ENCODE assay signal across 24 cellular contexts in the genomic region with DNA sequence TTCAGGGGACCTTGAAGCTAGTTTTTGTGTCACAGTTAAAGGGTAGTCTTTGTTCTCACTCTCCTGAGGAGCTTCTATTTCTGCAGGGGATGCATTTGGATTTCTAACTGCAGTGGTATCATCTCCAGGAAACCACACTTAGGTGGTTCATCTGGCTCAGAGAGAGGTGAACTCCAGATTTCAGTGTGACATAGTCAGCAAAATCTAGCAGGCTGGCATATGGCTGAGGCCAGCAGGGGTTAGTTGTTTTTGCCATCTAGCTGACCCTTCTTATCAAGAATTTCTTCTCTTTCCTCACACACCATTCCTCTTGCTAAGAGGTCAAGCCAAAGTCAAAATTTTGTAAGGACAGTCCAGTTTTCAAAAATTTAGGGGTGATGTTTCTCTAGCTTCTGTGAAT.
A peak's percentile ranks its signal among the peaks of the same experiment; 100 is the strongest.
DNase-seq lines count a peak whose midpoint lies in the region; ATAC-seq, FAIRE-seq and TF ChIP-seq lines count a peak whose summit lies in the region.
"Had no signal": no experiment of that assay in that cellular context is flagged by ENCODE, and none has a peak within 500 bp of the region (broad histone marks: within the 10 kb centered on the region; RNA-seq: fewer than 3 reads in every experiment).

No MANE protein-coding gene starts in this region.

- H3K9me3 ChIP-seq in right lobe of liver: no peaks in the 10 kb centered on the region
- no peaks in the 10 kb centered on the region for H3K9me3 ChIP-seq in HepG2 (ENCODE audit: low read length)
- H3K9me3 ChIP-seq in parathyroid adenoma (ENCODE audit: control insufficient read depth, low read length): no peaks in the 10 kb centered on the region
- no peaks in the 10 kb centered on the region for H3K9me3 ChIP-seq in thyroid gland
- H3K9me3 ChIP-seq: A549; BE2C; BLaER1 treated with 17β-estradiol and CSF1 and Interleukin-3, amounts not matched to agents 10 nM and 100 nM; Caco-2 had no signal

- H3K4me1 ChIP-seq in right lobe of liver (peaks cover 0 to 27% (median 2%) of the 10 kb centered on the region in 4 donors), HepG2 (ENCODE audit: insufficient read depth, low read length) (peaks cover 15% of the 10 kb centered on the region), parathyroid adenoma (peaks cover 24% of the 10 kb centered on the region), thyroid gland (peaks cover 0 to 6% of the 10 kb centered on the region in 2 donors)
- H3K4me1 ChIP-seq: A549; BLaER1 treated with 17β-estradiol and CSF1 and Interleukin-3, amounts not matched to agents 10 nM and 100 nM had no signal

- no peak for TF ChIP-seq EP300 in HepG2 (IDR thresholded peaks at IDR 0.05; ENCODE audit: low read depth in 2 of 2, low read length in 2 of 2)
- no peak for TF ChIP-seq EP300 in HepG2 (CRISPR knock-in tag; IDR thresholded peaks at IDR 0.05; ENCODE audit: borderline replicate concordance)

- H3K4me2 ChIP-seq in HepG2 (ENCODE audit: low read depth, low read length): no peak overlapping the region
- H3K4me2 ChIP-seq in parathyroid adenoma (ENCODE audit: low read length): no peak overlapping the region
- H3K4me2 ChIP-seq: A549; BLaER1 treated with 17β-estradiol and CSF1 and Interleukin-3, amounts not matched to agents 10 nM and 100 nM had no signal

- H2AFZ ChIP-seq in HepG2 (ENCODE audit: low read length): no peak overlapping the region
- peak overlapping the region; percentile 19 for H2AFZ ChIP-seq in parathyroid adenoma
- H2AFZ ChIP-seq: GM23248 had no signal

- TF ChIP-seq POLR2A in right lobe of liver (IDR thresholded peaks at IDR 0.05) (no peak), HepG2 (IDR thresholded peaks at IDR 0.05; ENCODE audit: insufficient read depth in 1 of 2, low read depth in 2 of 2, low read length in 2 of 2) (no peak), thyroid gland (IDR thresholded peaks at IDR 0.05) (no peak)

- TF ChIP-seq RAD21 in HepG2 (CRISPR knock-in tag; IDR thresholded peaks at IDR 0.05): no peak

- H3K79me2 ChIP-seq in HepG2 (ENCODE audit: insufficient read depth, low read length) (no peaks in the 10 kb centered on the region), parathyroid adenoma (no peaks in the 10 kb centered on the region)

- H3K4me3 ChIP-seq in right lobe of liver (no peak overlapping the region), HepG2 (replicated peaks in 1 of 3; ENCODE audit: insufficient read depth in 1 of 3, low read depth in 2 of 3, low read length in 3 of 3) (no peak overlapping the region), parathyroid adenoma (ENCODE audit: low read depth, low read length) (no peak overlapping the region), thyroid gland (replicated peaks in 1 of 3) (no peak overlapping the region)
- H3K4me3 ChIP-seq: A549; BLaER1 treated with 17β-estradiol and CSF1 and Interleukin-3, amounts not matched to agents 10 nM and 100 nM; GM12878; GM23248 had no signal

- no peaks in the 10 kb centered on the region for H3K36me3 ChIP-seq in right lobe of liver
- H3K36me3 ChIP-seq in HepG2 (replicated peaks in 1 of 2; ENCODE audit: control insufficient read depth in 1 of 2, insufficient read depth in 2 of 2, low read length in 2 of 2): no peaks in the 10 kb centered on the region
- H3K36me3 ChIP-seq in parathyroid adenoma (ENCODE audit: control insufficient read depth, insufficient read depth, low read length): no peaks in the 10 kb centered on the region
- H3K36me3 ChIP-seq in thyroid gland: no peaks in the 10 kb centered on the region
- H3K36me3 ChIP-seq: BE2C; BLaER1 treated with 17β-estradiol and CSF1 and Interleukin-3, amounts not matched to agents 10 nM and 100 nM had no signal

- FAIRE-seq in HepG2 (lab: Jason Lieb, UNC): no peak
- FAIRE-seq: A549, GM12878, H1 had no signal

- peak; percentile 27 to 71 (median 52) for ATAC-seq in right lobe of liver
- no peak for ATAC-seq in HepG2
- ATAC-seq in left lobe of liver: peak; percentile 74
- ATAC-seq: A549, GM12878 had no signal

- DNase-seq in right lobe of liver: peak in 1 of 3 donors; percentile 48
- DNase-seq in HepG2 (ENCODE audit: low spot score): no peak
- peak; percentile 38 for DNase-seq in cerebellar cortex (ENCODE audit: low spot score)
- peak; percentile 47 for DNase-seq in left lobe of liver (ENCODE audit: low spot score)
- no peak for DNase-seq in activated CD4-positive, CD25-positive, alpha-beta regulatory T cell (lab: John Stamatoyannopoulos, UW)
- no peak for DNase-seq in thyroid gland
- DNase-seq in COR-L47 (lab: John Stamatoyannopoulos, UW): no peak
- DNase-seq: 8988T; ACHN; AML-193; BE2C; Caco-2; CD4-positive, alpha-beta memory T cell; DMS153; DND-41; GDM1; GM23248; H7; HCEC 1CT had no signal

- H3K9ac ChIP-seq in HepG2 (ENCODE audit: insufficient read depth, low read depth, low read length) (no peak overlapping the region), parathyroid adenoma (no peak overlapping the region)
- H3K9ac ChIP-seq: BLaER1 treated with 17β-estradiol and CSF1 and Interleukin-3, amounts not matched to agents 10 nM and 100 nM; GM23248 had no signal

- H3K27ac ChIP-seq in right lobe of liver: peak overlapping the region in 1 of 3 donors; percentile 19
- H3K27ac ChIP-seq in HepG2 (ENCODE audit: extremely low read length, insufficient read depth, low read length): no peak overlapping the region
- H3K27ac ChIP-seq in parathyroid adenoma: peak overlapping the region; percentile 15
- no peak overlapping the region for H3K27ac ChIP-seq in thyroid gland
- H3K27ac ChIP-seq: A549; BLaER1 treated with 17β-estradiol and CSF1 and Interleukin-3, amounts not matched to agents 10 nM and 100 nM; GM23248 had no signal

- H3K27me3 ChIP-seq in right lobe of liver: no peaks in the 10 kb centered on the region
- H3K27me3 ChIP-seq in HepG2 (ENCODE audit: control insufficient read depth in 1 of 2, insufficient read depth in 2 of 2, low read length in 2 of 2): no peaks in the 10 kb centered on the region
- H3K27me3 ChIP-seq in parathyroid adenoma (ENCODE audit: control insufficient read depth, insufficient read depth, low read length): no peaks in the 10 kb centered on the region
- no peaks in the 10 kb centered on the region for H3K27me3 ChIP-seq in thyroid gland
- H3K27me3 ChIP-seq: BE2C; BLaER1 treated with 17β-estradiol and CSF1 and Interleukin-3, amounts not matched to agents 10 nM and 100 nM had no signal

- intact Hi-C loops in right lobe of liver (cut with DNase I): no loop called here
- intact Hi-C loops in HepG2 (cut with micrococcal nuclease; ENCODE audit: unreplicated experiment): no loop called here
- intact Hi-C loops in thyroid gland (cut with DNase I): no loop called here

- TF ChIP-seq CTCF in right lobe of liver (IDR thresholded peaks at IDR 0.05) (no peak), HepG2 (CRISPR knock-in tag; IDR thresholded peaks at IDR 0.05) (no peak), parathyroid adenoma (IDR thresholded peaks at IDR 0.05) (no peak), thyroid gland (IDR thresholded peaks at IDR 0.05) (no peak)

- no peaks in the 10 kb centered on the region for H4K20me1 ChIP-seq in HepG2 (ENCODE audit: insufficient read depth, low read length)
- H4K20me1 ChIP-seq: BLaER1 treated with 17β-estradiol and CSF1 and Interleukin-3, amounts not matched to agents 10 nM and 100 nM had no signal

- POLR2A ChIA-PET in HepG2 (lab: Yijun Ruan, JAX): no interaction called here

- in situ Hi-C loops in HepG2 (cut with HindIII; ENCODE audit: extremely low pct_ligation_motif_present, low pct_unique_long_range_greater_than_20kb): no loop called here

- CTCF ChIA-PET in HepG2 (lab: Yijun Ruan, JAX; ENCODE audit: low intra/inter-chr PET ratio, low total read pairs): no interaction called here

- BruUV-seq in HepG2 (replicated peaks; lab: Mats Ljungman, UMichigan): no TSS peak

TF ChIP-seq in HepG2, 621 proteins besides CTCF, POLR2A, EP300 and RAD21:
- TF ChIP-seq MAFK (conservative IDR thresholded peaks at IDR 0.05 in 1 of 2, IDR thresholded peaks at IDR 0.05 in 1 of 2; ENCODE audit: low read length in 2 of 2) (peak in 1 of 2 experiments; percentile 36; a peak in 3 of 4 replicates), KDM4B (CRISPR knock-in tag; IDR thresholded peaks at IDR 0.05) (no peak)

Comparison
In these comparisons a context has a peak if more than half of its experiments do, and no peak if none do; other contexts are left out.
1. DNase-seq: peak in cerebellar cortex (single experiment) and left lobe of liver (single experiment); none in HepG2 (single experiment), activated CD4-positive, CD25-positive, alpha-beta regulatory T cell (0 of 4), thyroid gland (0 of 2) and COR-L47 (single experiment).